ENCODE assay signal across 8 cellular contexts in genomic region chr3:46208167-46208704, GRCh38. TPM values are rescaled to one million over a fixed set of nuclear protein-coding genes. Genes with fewer than 3 reads are reported as not detected.
DNase-seq lines count a peak whose midpoint lies in the region; ATAC-seq, FAIRE-seq and TF ChIP-seq lines count a peak whose summit lies in the region.

Gene CCR1, minus strand, starts transcription at chr3:46208313. Its CDS starts 4,000 bp downstream, at chr3:46204313.

- peak within 1 kb of the TSS; percentile 34 for H3K4me3 Mint-ChIP-seq in activated CD8-positive, alpha-beta T cell treated with anti-CD3 and anti-CD28 coated beads for 36 hours
- H3K4me3 Mint-ChIP-seq in osteocyte (ENCODE audit: unreplicated experiment) = no peak within 1 kb of the TSS

- no peaks in the 10 kb centered on the region for H3K36me3 Mint-ChIP-seq in activated CD8-positive, alpha-beta T cell treated with anti-CD3 and anti-CD28 coated beads for 36 hours (ENCODE audit: low read depth)
- no peaks in the 10 kb centered on the region for H3K36me3 Mint-ChIP-seq in osteocyte (ENCODE audit: unreplicated experiment)

- no peak within 1 kb of the TSS for H3K4me3 ChIP-seq in fibroblast of villous mesenchyme (ENCODE audit: low read depth, low read length)

- H3K9me3 Mint-ChIP-seq in activated CD8-positive, alpha-beta T cell treated with anti-CD3 and anti-CD28 coated beads for 36 hours = no peaks in the 10 kb centered on the region
- no peaks in the 10 kb centered on the region for H3K9me3 Mint-ChIP-seq in osteocyte (ENCODE audit: unreplicated experiment)

- peak within 1 kb of the TSS; percentile 55 for H3K27ac Mint-ChIP-seq in activated CD8-positive, alpha-beta T cell treated with anti-CD3 and anti-CD28 coated beads for 36 hours
- no peak within 1 kb of the TSS for H3K27ac Mint-ChIP-seq in osteocyte (ENCODE audit: unreplicated experiment)

- DNase-seq in AG09319 (ENCODE audit: extremely low read depth, low read depth) (no peak), HTR-8/SVneo (ENCODE audit: insufficient read length, low spot score) (peak; percentile 10), fibroblast of villous mesenchyme (ENCODE audit: low read depth) (peak; percentile 71), osteocyte (ENCODE audit: extremely low spot score, unreplicated experiment) (no peak), NCI-H345 treated with DMSO at 0.1 percent for 48 hours (lab: John Stamatoyannopoulos, UW; ENCODE audit: unreplicated experiment) (no peak)
- DNase-seq in activated CD8-positive, alpha-beta T cell treated with anti-CD3 and anti-CD28 coated beads for 36 hours = peak; percentile 92

- intact Hi-C loops in activated CD8-positive, alpha-beta T cell treated with anti-CD3 and anti-CD28 coated beads for 36 hours (cut with micrococcal nuclease) = loop anchor here (5.0 kb wide), 2 partner anchors 111 to 164 kb away; partner anchors contain the start of gene CCR5

- TF ChIP-seq CTCF in AG09319 (IDR thresholded peaks at IDR 0.05; ENCODE audit: low read depth, low read length) (peak; percentile 67), fibroblast of villous mesenchyme (IDR thresholded peaks at IDR 0.05; ENCODE audit: insufficient read depth, low read depth, low read length) (peak; percentile 90), osteocyte (IDR thresholded peaks at IDR 0.05) (peak; percentile 30)
- no peak for TF ChIP-seq CTCF in activated CD8-positive, alpha-beta T cell treated with anti-CD3 and anti-CD28 coated beads for 36 hours (IDR thresholded peaks at IDR 0.05)

- peaks cover 22% of the 10 kb centered on the region for H3K4me1 Mint-ChIP-seq in activated CD8-positive, alpha-beta T cell treated with anti-CD3 and anti-CD28 coated beads for 36 hours (ENCODE audit: low read depth)
- H3K4me1 Mint-ChIP-seq in osteocyte (ENCODE audit: unreplicated experiment) = no peaks in the 10 kb centered on the region

- ATAC-seq in GM18858 (IDR thresholded peaks at IDR 0.05; ENCODE audit: unreplicated experiment) (peak; percentile 52), GM19328 (IDR thresholded peaks at IDR 0.05; ENCODE audit: unreplicated experiment) (no peak)
- ATAC-seq in activated CD8-positive, alpha-beta T cell treated with anti-CD3 and anti-CD28 coated beads for 36 hours = peak; percentile 78

- CTCF ChIA-PET in activated CD8-positive, alpha-beta T cell treated with anti-CD3 and anti-CD28 coated beads for 36 hours (lab: Charles Lee) = interaction anchor here (0.8 to 7.8 kb wide), 25 partner anchors 10 to 350 kb away, joined by 3 to 64 read pairs (median 5); partner anchors contain the start of genes CCR3 and CCR5

- no peaks in the 10 kb centered on the region for H3K27me3 Mint-ChIP-seq in activated CD8-positive, alpha-beta T cell treated with anti-CD3 and anti-CD28 coated beads for 36 hours
- peaks cover 4% of the 10 kb centered on the region for H3K27me3 Mint-ChIP-seq in osteocyte (ENCODE audit: unreplicated experiment)

- no peak for FAIRE-seq in HTR-8/SVneo (lab: Jason Lieb, UNC)

- POLR2A ChIA-PET in activated CD8-positive, alpha-beta T cell treated with anti-CD3 and anti-CD28 coated beads for 36 hours (lab: Charles Lee) = interaction anchor here (0.7 to 2.0 kb wide), 11 partner anchors 17 to 163 kb away, joined by 3 to 6 read pairs (median 3); partner anchors contain the start of gene CCR5

RNA-seq across cellular contexts. Expression of gene CCR1, which starts in this region (rescaled TPM):
- total RNA-seq in activated CD8-positive, alpha-beta T cell treated with anti-CD3 and anti-CD28 coated beads for 36 hours = 1 to 10 TPM in 1 of 2 experiments, under 1 TPM in 1; 0.67 to 1.1 TPM
- total RNA-seq in fibroblast of villous mesenchyme (under 0.01 and 0.32 TPM in 2 replicates), osteocyte (not detected in 2 replicates)

Comparison
In these comparisons a context has a peak if more than half of its experiments do, and no peak if none do; other contexts are left out.
1. Peak in DNase-seq in fibroblast of villous mesenchyme; RNA of the gene not detected or under 1 TPM.
2. DNase-seq: peak in HTR-8/SVneo (single experiment) and activated CD8-positive, alpha-beta T cell treated with anti-CD3 and anti-CD28 coated beads for 36 hours (single experiment); none in AG09319 (single experiment), osteocyte (single experiment) and NCI-H345 treated with DMSO at 0.1 percent for 48 hours (single experiment).